9 cellular contexts compared by ENCODE assay signal in genomic region chr1:179706339-179706941, GRCh38. TPM values are rescaled to one million over a fixed set of nuclear protein-coding genes. Genes with fewer than 3 reads are reported as not detected.
DNase-seq lines count a peak whose midpoint lies in the region; ATAC-seq and TF ChIP-seq lines count a peak whose summit lies in the region.
"Had no signal": no experiment of that assay in that cellular context is flagged by ENCODE, and none has a peak within 500 bp of the region (broad histone marks: within the 10 kb centered on the region; RNA-seq: fewer than 3 reads in every experiment).

No MANE protein-coding gene starts in this region.

- H2AK5ac ChIP-seq in mesenchymal stem cell (ENCODE audit: low read length, severe bottlenecking): no peak overlapping the region

- H3K27me3 ChIP-seq in mesenchymal stem cell (ENCODE audit: control insufficient read depth in 1 of 2, insufficient read depth in 1 of 2, low read length in 2 of 2): peaks cover 8 to 13% of the 10 kb centered on the region in 2 experiments

- ATAC-seq in GM19351 (IDR thresholded peaks at IDR 0.05; ENCODE audit: unreplicated experiment) (peak; percentile 35), WTC11 (peak; percentile 41; the same call in 1 of the 2 replicates)
- ATAC-seq in stimulated activated effector memory CD8-positive, alpha-beta T cell treated with anti-CD3 and anti-CD28 coated beads, Interleukin-12 subunit alpha, Interleukin-12 subunit beta, amount 100 ng/mL, for 72 hours: no peak

- H2AFZ ChIP-seq in mesenchymal stem cell (ENCODE audit: low read depth, low read length): no peak overlapping the region

- no peak overlapping the region for H3K4ac ChIP-seq in mesenchymal stem cell (ENCODE audit: low read depth in 1 of 2, low read length in 2 of 2)

- H3K27ac ChIP-seq in mesenchymal stem cell (ENCODE audit: low read length, poor library complexity, severe bottlenecking): no peak overlapping the region
- H3K27ac ChIP-seq: skin epidermis had no signal

- CTCF ChIA-PET in WTC11 (lab: Charles Lee): interaction anchor here (0.5 to 14.4 kb wide), 47 partner anchors 10 to 1152 kb away, joined by 3 to 914 read pairs (median 5); partner anchors contain the start of genes FAM163A and SOAT1

- TF ChIP-seq CTCF in AG09319 (IDR thresholded peaks at IDR 0.05; ENCODE audit: low read depth, low read length): peak; percentile 76
- peak; percentile 68 for TF ChIP-seq CTCF in WTC11 (IDR thresholded peaks at IDR 0.05)

- POLR2A ChIA-PET in WTC11 (lab: Charles Lee): interaction anchor here (0.9 to 1.3 kb wide), 3 partner anchors 82 to 108 kb away, joined by 3 to 9 read pairs (median 3); no protein-coding TSS in a partner anchor

- DNase-seq in AG09319 (ENCODE audit: extremely low read depth, low read depth) (peak; percentile 24), NCI-H2196 treated with DMSO at 0.1 percent for 48 hours (lab: John Stamatoyannopoulos, UW; ENCODE audit: unreplicated experiment) (peak; percentile 34), WTC11 (ENCODE audit: low spot score) (peak; percentile 53), dedifferentiated amniotic fluid mesenchymal stem cell (ENCODE audit: extremely low spot score) (peak; percentile 67), mesenchymal stem cell (peak; percentile 60), GOT3 (lab: John Stamatoyannopoulos, UW) (no peak)
- DNase-seq in stimulated activated effector memory CD8-positive, alpha-beta T cell treated with anti-CD3 and anti-CD28 coated beads, Interleukin-12 subunit alpha, Interleukin-12 subunit beta, amount 100 ng/mL, for 72 hours (ENCODE audit: low spot score in 2 of 2): peak; percentile 22 to 57

- no peaks in the 10 kb centered on the region for H3K27me3 Mint-ChIP-seq in WTC11 (ENCODE audit: low read depth)

- H3K4me3 ChIP-seq in mesenchymal stem cell (ENCODE audit: insufficient read depth in 1 of 2, low read depth in 1 of 2, low read length in 2 of 2): no peak overlapping the region
- H3K4me3 ChIP-seq: skin epidermis had no signal

- H2BK5ac ChIP-seq in mesenchymal stem cell (ENCODE audit: low read depth, low read length, poor library complexity, severe bottlenecking): no peak overlapping the region

- no peak overlapping the region for H3K18ac ChIP-seq in mesenchymal stem cell (ENCODE audit: low read depth in 1 of 2, low read length in 2 of 2)

- no peak overlapping the region for H3K23ac ChIP-seq in mesenchymal stem cell (ENCODE audit: low read length in 2 of 2)

- no peak overlapping the region for H3K27ac Mint-ChIP-seq in WTC11
- H3K27ac Mint-ChIP-seq in stimulated activated effector memory CD8-positive, alpha-beta T cell treated with anti-CD3 and anti-CD28 coated beads, Interleukin-12 subunit alpha, Interleukin-12 subunit beta, amount 100 ng/mL, for 72 hours: no peak overlapping the region

- 0% methylated on average over 1 of the region's 3 CpGs for WGBS in mesenchymal stem cell

- H3K4me2 ChIP-seq in mesenchymal stem cell (ENCODE audit: low read length, poor library complexity, severe bottlenecking): no peak overlapping the region

- H4K91ac ChIP-seq in mesenchymal stem cell (ENCODE audit: low read length): no peak overlapping the region

- no peaks in the 10 kb centered on the region for H3K36me3 Mint-ChIP-seq in WTC11
- H3K36me3 Mint-ChIP-seq in stimulated activated effector memory CD8-positive, alpha-beta T cell treated with anti-CD3 and anti-CD28 coated beads, Interleukin-12 subunit alpha, Interleukin-12 subunit beta, amount 100 ng/mL, for 72 hours: no peaks in the 10 kb centered on the region

- H2BK12ac ChIP-seq in mesenchymal stem cell (ENCODE audit: low read length in 2 of 2): no peak overlapping the region

- H3K9me3 Mint-ChIP-seq in WTC11: no peaks in the 10 kb centered on the region
- no peaks in the 10 kb centered on the region for H3K9me3 Mint-ChIP-seq in stimulated activated effector memory CD8-positive, alpha-beta T cell treated with anti-CD3 and anti-CD28 coated beads, Interleukin-12 subunit alpha, Interleukin-12 subunit beta, amount 100 ng/mL, for 72 hours

- H2BK15ac ChIP-seq in mesenchymal stem cell (ENCODE audit: low read depth, poor library complexity, severe bottlenecking): no peak overlapping the region

- no peak overlapping the region for H3K9ac ChIP-seq in mesenchymal stem cell (ENCODE audit: low read length)

- no peak overlapping the region for H3K4me3 Mint-ChIP-seq in WTC11
- no peak overlapping the region for H3K4me3 Mint-ChIP-seq in stimulated activated effector memory CD8-positive, alpha-beta T cell treated with anti-CD3 and anti-CD28 coated beads, Interleukin-12 subunit alpha, Interleukin-12 subunit beta, amount 100 ng/mL, for 72 hours

- no peaks in the 10 kb centered on the region for H3K79me1 ChIP-seq in mesenchymal stem cell (replicated peaks; ENCODE audit: low read length, poor library complexity, severe bottlenecking)

- no peaks in the 10 kb centered on the region for H3K9me3 ChIP-seq in mesenchymal stem cell (ENCODE audit: control insufficient read depth, low read length)

- H2BK120ac ChIP-seq in mesenchymal stem cell (ENCODE audit: low read depth, low read length): no peak overlapping the region

- H3K4me1 ChIP-seq in mesenchymal stem cell (ENCODE audit: control insufficient read depth, insufficient read depth, low read depth, low read length): no peaks in the 10 kb centered on the region

- no peaks in the 10 kb centered on the region for H3K4me1 Mint-ChIP-seq in WTC11
- no peaks in the 10 kb centered on the region for H3K4me1 Mint-ChIP-seq in stimulated activated effector memory CD8-positive, alpha-beta T cell treated with anti-CD3 and anti-CD28 coated beads, Interleukin-12 subunit alpha, Interleukin-12 subunit beta, amount 100 ng/mL, for 72 hours

- no peak overlapping the region for H3K14ac ChIP-seq in mesenchymal stem cell (ENCODE audit: low read length in 2 of 2)

- H4K8ac ChIP-seq in mesenchymal stem cell (ENCODE audit: low read length): no peak overlapping the region

- H3K36me3 ChIP-seq in mesenchymal stem cell (ENCODE audit: control insufficient read depth in 1 of 2, insufficient read depth in 2 of 2, low read depth in 1 of 2, low read length in 2 of 2): no peaks in the 10 kb centered on the region

TF ChIP-seq in WTC11, 78 proteins besides CTCF, POLR2A, EP300 and RAD21:
- TF ChIP-seq ZNF671 (CRISPR knock-in tag; IDR thresholded peaks at IDR 0.05): no peak
- no peak for TF ChIP-seq FOXJ3 (CRISPR knock-in tag; IDR thresholded peaks at IDR 0.05; ENCODE audit: borderline replicate concordance)
- TF ChIP-seq ZNF416 (CRISPR knock-in tag; IDR thresholded peaks at IDR 0.05): no peak
- no peak for TF ChIP-seq TCF7 (CRISPR knock-in tag; IDR thresholded peaks at IDR 0.05; ENCODE audit: low read depth)
- TF ChIP-seq ZNF425 (CRISPR knock-in tag; conservative IDR thresholded peaks at IDR 0.05): no peak
- no peak for TF ChIP-seq TEAD4 (CRISPR knock-in tag; IDR thresholded peaks at IDR 0.05)
- TF ChIP-seq PRDM15 (CRISPR knock-in tag; IDR thresholded peaks at IDR 0.05): no peak

RNA-seq across cellular contexts. Expression of gene FAM163A, which starts 36.7 kb away (rescaled TPM):
- 0.07 to 0.09 TPM (median 0.07 TPM) in 3 replicates for total RNA-seq in WTC11 (2021)
- 0.01 TPM for polyA plus RNA-seq in mesenchymal stem cell (2013, experiment 1 of 2)
- not detected for polyA plus RNA-seq in mesenchymal stem cell (2013, experiment 2 of 2)
